In genomic region chr12:57528831-57529555, GRCh38 we compare ENCODE assay signal across 28 cellular contexts. TPM values are rescaled to one million over a fixed set of nuclear protein-coding genes. Genes with fewer than 3 reads are reported as not detected.
A peak's percentile ranks its signal among the peaks of the same experiment; 100 is the strongest.
DNase-seq lines count a peak whose midpoint lies in the region; ATAC-seq, FAIRE-seq and TF ChIP-seq lines count a peak whose summit lies in the region.
"Had no signal": no experiment of that assay in that cellular context is flagged by ENCODE, and none has a peak within 500 bp of the region (broad histone marks: within the 10 kb centered on the region; RNA-seq: fewer than 3 reads in every experiment).

No MANE protein-coding gene starts in this region.

- H3K27me3 ChIP-seq in HepG2 (ENCODE audit: control insufficient read depth in 1 of 2, insufficient read depth in 2 of 2, low read length in 2 of 2) (no peaks in the 10 kb centered on the region), right lobe of liver (no peaks in the 10 kb centered on the region)
- H3K27me3 ChIP-seq: BE2C, heart left ventricle, Peyer's patch, right atrium auricular region had no signal

- TF ChIP-seq RAD21 in HepG2 (CRISPR knock-in tag; IDR thresholded peaks at IDR 0.05) = no peak

- H3K4me1 ChIP-seq in HepG2 (ENCODE audit: insufficient read depth, low read length) (peaks cover 12% of the 10 kb centered on the region), right lobe of liver (peaks cover 0 to 15% (median 8%) of the 10 kb centered on the region in 4 donors)
- H3K4me1 ChIP-seq: BE2C had no signal

- no peaks in the 10 kb centered on the region for H4K20me1 ChIP-seq in HepG2 (ENCODE audit: insufficient read depth, low read length)

- TF ChIP-seq POLR2A in HepG2 (IDR thresholded peaks at IDR 0.05; ENCODE audit: insufficient read depth in 1 of 2, low read depth in 2 of 2, low read length in 2 of 2) (no peak), right lobe of liver (IDR thresholded peaks at IDR 0.05) (no peak)

- intact Hi-C loops in HepG2 (cut with micrococcal nuclease; ENCODE audit: unreplicated experiment) (no loop called here), right lobe of liver (cut with DNase I) (no loop called here)

- H3K9ac ChIP-seq in HepG2 (ENCODE audit: insufficient read depth, low read depth, low read length) (no peak overlapping the region), SK-N-MC (ENCODE audit: insufficient read length) (no peak overlapping the region)

- H3K27ac Mint-ChIP-seq in mesothelial cell of epicardium = peak overlapping the region; percentile 25
- H3K27ac Mint-ChIP-seq: endodermal cell had no signal

- H3K27me3 Mint-ChIP-seq in mesothelial cell of epicardium (ENCODE audit: low read depth) = no peaks in the 10 kb centered on the region
- H3K27me3 Mint-ChIP-seq: activated CD4-positive, alpha-beta T cell treated with anti-CD3 and anti-CD28 coated beads for 36 hours; stimulated activated naive CD8-positive, alpha-beta T cell treated with anti-CD3 and anti-CD28 coated beads, Interleukin-15, amount 100 ng/mL, for 72 hours had no signal

- no peak for TF ChIP-seq CTCF in HepG2 (CRISPR knock-in tag; IDR thresholded peaks at IDR 0.05)
- no peak for TF ChIP-seq CTCF in right lobe of liver (IDR thresholded peaks at IDR 0.05)
- TF ChIP-seq CTCF in mesothelial cell of epicardium (IDR thresholded peaks at IDR 0.05; ENCODE audit: unreplicated experiment) = no peak

- H3K9me3 ChIP-seq in HepG2 (ENCODE audit: low read length) = no peaks in the 10 kb centered on the region
- H3K9me3 ChIP-seq in right lobe of liver = no peaks in the 10 kb centered on the region
- H3K9me3 ChIP-seq in SK-N-MC (ENCODE audit: low read depth, low read length) = no peaks in the 10 kb centered on the region
- H3K9me3 ChIP-seq: BE2C, HAP-1, heart left ventricle, lower lobe of right lung, Peyer's patch, right atrium auricular region, thoracic aorta had no signal

- H3K79me2 ChIP-seq in HepG2 (ENCODE audit: insufficient read depth, low read length) = peaks cover 5% of the 10 kb centered on the region

- H3K4me3 Mint-ChIP-seq in mesothelial cell of epicardium = no peak overlapping the region
- H3K4me3 Mint-ChIP-seq: activated CD4-positive, alpha-beta T cell treated with anti-CD3 and anti-CD28 coated beads for 36 hours; endodermal cell; stimulated activated naive CD8-positive, alpha-beta T cell treated with anti-CD3 and anti-CD28 coated beads, Interleukin-15, amount 100 ng/mL, for 72 hours had no signal

- H3K36me3 Mint-ChIP-seq in mesothelial cell of epicardium = peaks cover 15% of the 10 kb centered on the region

- POLR2A ChIA-PET in HepG2 (lab: Yijun Ruan, JAX) = interaction anchor here (0.9 to 1.7 kb wide), 4 partner anchors 8 to 47 kb away, joined by 3 to 5 read pairs (median 4); partner anchors contain the start of gene DDIT3

- no peak overlapping the region for H3K4me3 ChIP-seq in HepG2 (replicated peaks in 1 of 3; ENCODE audit: insufficient read depth in 1 of 3, low read depth in 2 of 3, low read length in 3 of 3)
- H3K4me3 ChIP-seq in right lobe of liver = no peak overlapping the region
- no peak overlapping the region for H3K4me3 ChIP-seq in SK-N-MC
- H3K4me3 ChIP-seq: HAP-1, heart left ventricle, lower lobe of right lung, Peyer's patch, right atrium auricular region, smooth muscle cell, thoracic aorta had no signal

- TF ChIP-seq EP300 in HepG2 (IDR thresholded peaks at IDR 0.05; ENCODE audit: low read depth in 2 of 2, low read length in 2 of 2) (no peak), HepG2 (CRISPR knock-in tag; IDR thresholded peaks at IDR 0.05; ENCODE audit: borderline replicate concordance) (no peak)

- in situ Hi-C loops in HepG2 (cut with HindIII; ENCODE audit: extremely low pct_ligation_motif_present, low pct_unique_long_range_greater_than_20kb) = no loop called here

- no peak overlapping the region for H3K27ac ChIP-seq in HepG2 (ENCODE audit: extremely low read length, insufficient read depth, low read length)
- H3K27ac ChIP-seq in right lobe of liver = no peak overlapping the region
- peak overlapping the region; percentile 19; the same call in 1 of the 2 replicates for H3K27ac ChIP-seq in SK-N-MC
- H3K27ac ChIP-seq: lower lobe of right lung, Peyer's patch, right atrium auricular region, thoracic aorta had no signal

- DNase-seq in HepG2 (ENCODE audit: low spot score) (no peak), right lobe of liver (no peak), SK-N-MC (ENCODE audit: low read depth, low spot score) (no peak), mesothelial cell of epicardium (ENCODE audit: low spot score in 2 of 2, unreplicated experiment in 2 of 2) (no peak), HPDE6-E6E7 (ENCODE audit: extremely low spot score) (no peak), NCI-H526 treated with DMSO at 0.1 percent for 48 hours (lab: John Stamatoyannopoulos, UW) (no peak)
- DNase-seq in activated CD4-positive, alpha-beta T cell treated with anti-CD3 and anti-CD28 coated beads for 48 hours = no peak
- DNase-seq: activated CD4-positive, alpha-beta T cell treated with anti-CD3 and anti-CD28 coated beads for 36 hours; BE2C; dermis blood vessel endothelial cell; DMS153; endodermal cell; IMR-90; kidney glomerular epithelial cell; lower lobe of right lung; NCI-H774; Peyer's patch; SIG-M5; stimulated activated naive CD8-positive, alpha-beta T cell treated with anti-CD3 and anti-CD28 coated beads, Interleukin-15, amount 100 ng/mL, for 72 hours; T-helper 9 cell had no signal

- no peak overlapping the region for H2AFZ ChIP-seq in HepG2 (ENCODE audit: low read length)

- CTCF ChIA-PET in HepG2 (lab: Yijun Ruan, JAX; ENCODE audit: low intra/inter-chr PET ratio, low total read pairs) = no interaction called here

- BruUV-seq in HepG2 (replicated peaks; lab: Mats Ljungman, UMichigan) = no TSS peak

- WGBS in HepG2 (ENCODE audit: low lambda C conversion rate) = 97% methylated on average over 9 of the region's 10 CpGs
- WGBS in right lobe of liver (ENCODE audit: insufficient coverage, low coverage, low lambda C conversion rate, missing lambda C conversion rate) = 63% methylated on average over 7 of the region's 10 CpGs

- peaks cover 11% of the 10 kb centered on the region for H3K4me1 Mint-ChIP-seq in mesothelial cell of epicardium

- FAIRE-seq in HepG2 (lab: Jason Lieb, UNC) = no peak
- FAIRE-seq: GM12891, urothelium cell line had no signal

- no peak for ATAC-seq in HepG2
- no peak for ATAC-seq in right lobe of liver
- ATAC-seq: activated CD4-positive, alpha-beta T cell treated with anti-CD3 and anti-CD28 coated beads for 36 hours; esophagus mucosa; heart left ventricle; lower lobe of right lung; stimulated activated naive CD8-positive, alpha-beta T cell treated with anti-CD3 and anti-CD28 coated beads, Interleukin-15, amount 100 ng/mL, for 72 hours had no signal

- H3K36me3 ChIP-seq in HepG2 (replicated peaks in 1 of 2; ENCODE audit: control insufficient read depth in 1 of 2, insufficient read depth in 2 of 2, low read length in 2 of 2) (peaks cover 30 to 87% of the 10 kb centered on the region in 2 experiments), right lobe of liver (peaks cover 0 to 92% (median 45%) of the 10 kb centered on the region in 4 donors), SK-N-MC (ENCODE audit: insufficient read depth, low read length) (peaks cover 93% of the 10 kb centered on the region)

- no peaks in the 10 kb centered on the region for H3K9me3 Mint-ChIP-seq in mesothelial cell of epicardium
- H3K9me3 Mint-ChIP-seq: endodermal cell; stimulated activated naive CD8-positive, alpha-beta T cell treated with anti-CD3 and anti-CD28 coated beads, Interleukin-15, amount 100 ng/mL, for 72 hours had no signal

- H3K4me2 ChIP-seq in HepG2 (ENCODE audit: low read depth, low read length) = no peak overlapping the region
- H3K4me2 ChIP-seq: smooth muscle cell had no signal

RNA-seq across cellular contexts. Expression of gene MBD6, which starts 6.4 kb away (rescaled TPM):
- total RNA-seq in HepG2 (2016; rRNA removed; fragmentation: Illumina TruSeq; extraction: Trizol) (4.1 and 5.1 TPM in 2 replicates), right lobe of liver (10 to 100 TPM in 5 of 6 experiments, 1 to 10 TPM in 1; 7.4 to 61.1 (median 39.3) TPM), mesothelial cell of epicardium (113 to 121 TPM (median 118 TPM) in 3 replicates)
- 4.8 and 5.3 TPM in 2 replicates for total RNA-seq in HepG2 (2016; cell fraction: cytosol; rRNA removed; fragmentation: Illumina TruSeq; extraction: Trizol; ENCODE audit: low read depth)
- 4.0 and 5.3 TPM in 2 replicates for total RNA-seq in HepG2 (2016; cell fraction: insoluble cytoplasmic fraction; rRNA removed; fragmentation: Illumina TruSeq; extraction: Trizol)
- total RNA-seq in HepG2 (2016; cell fraction: membrane; rRNA removed; fragmentation: Illumina TruSeq; extraction: Trizol) = 6.2 and 8.8 TPM in 2 replicates
- total RNA-seq in HepG2 (2016; cell fraction: nucleus; rRNA removed; fragmentation: Illumina TruSeq; extraction: Trizol) = 6.5 and 10.2 TPM in 2 replicates
- 5.9 and 6.1 TPM in 2 replicates for polyA plus RNA-seq in HepG2 (2011; rRNA removed)
- polyA plus RNA-seq in HepG2 (2011; cell fraction: cytosol; rRNA removed) = 1.1 and 1.8 TPM in 2 replicates
- polyA plus RNA-seq in HepG2 (2011; cell fraction: nucleus; rRNA removed) = 36.0 and 45.9 TPM in 2 replicates
- polyA plus RNA-seq in HepG2 (2012) = 22.8 and 22.9 TPM in 2 replicates
- 3.4 and 4.1 TPM in 2 replicates for polyA plus RNA-seq in HepG2 (2016; cell fraction: cytosol; fragmentation: Illumina TruSeq; extraction: Trizol; ENCODE audit: low read depth)
- polyA plus RNA-seq in HepG2 (2016; cell fraction: insoluble cytoplasmic fraction; fragmentation: Illumina TruSeq; extraction: Trizol; ENCODE audit: low read depth) = 15.7 and 15.8 TPM in 2 replicates
- polyA plus RNA-seq in HepG2 (2016; cell fraction: membrane; fragmentation: Illumina TruSeq; extraction: Trizol; ENCODE audit: low read depth) = 16.1 and 18.3 TPM in 2 replicates
- 57.7 and 62.7 TPM in 2 replicates for polyA plus RNA-seq in HepG2 (2016; cell fraction: nucleus; fragmentation: Illumina TruSeq; extraction: Trizol; ENCODE audit: insufficient read depth, low read depth)
- polyA minus RNA-seq in HepG2 (2011; rRNA and poly(A)+ RNA removed; ENCODE audit: low replicate concordance) = 5.7 and 10.6 TPM in 2 replicates
- 5.4 and 10.1 TPM in 2 replicates for polyA minus RNA-seq in HepG2 (2011; cell fraction: cytosol; rRNA and poly(A)+ RNA removed)
- 15.7 and 16.7 TPM in 2 replicates for polyA minus RNA-seq in HepG2 (2011; cell fraction: nucleus; rRNA and poly(A)+ RNA removed)

RNA-seq across cellular contexts. Expression of gene DDIT3, which starts 8.7 kb away (rescaled TPM):
- total RNA-seq in HepG2 (2016; rRNA removed; fragmentation: Illumina TruSeq; extraction: Trizol) (17.5 and 27.5 TPM in 2 replicates), right lobe of liver (10 to 100 TPM; 11.3 to 26.7 (median 18.7) TPM), mesothelial cell of epicardium (15.6 to 18.6 TPM (median 17.2 TPM) in 3 replicates)
- total RNA-seq in HepG2 (2016; cell fraction: cytosol; rRNA removed; fragmentation: Illumina TruSeq; extraction: Trizol; ENCODE audit: low read depth) = 13.2 and 15.7 TPM in 2 replicates
- 20.9 and 30.4 TPM in 2 replicates for total RNA-seq in HepG2 (2016; cell fraction: insoluble cytoplasmic fraction; rRNA removed; fragmentation: Illumina TruSeq; extraction: Trizol)
- total RNA-seq in HepG2 (2016; cell fraction: membrane; rRNA removed; fragmentation: Illumina TruSeq; extraction: Trizol) = 15.9 and 19.3 TPM in 2 replicates
- 37.8 and 43.6 TPM in 2 replicates for total RNA-seq in HepG2 (2016; cell fraction: nucleus; rRNA removed; fragmentation: Illumina TruSeq; extraction: Trizol)
- 45.2 and 48.7 TPM in 2 replicates for polyA plus RNA-seq in HepG2 (2011; rRNA removed)
- polyA plus RNA-seq in HepG2 (2011; cell fraction: cytosol; rRNA removed) = 22.9 and 23.5 TPM in 2 replicates
- polyA plus RNA-seq in HepG2 (2011; cell fraction: nucleus; rRNA removed) = 90.1 and 90.7 TPM in 2 replicates
- 29.8 and 51.1 TPM in 2 replicates for polyA plus RNA-seq in HepG2 (2012)
- polyA plus RNA-seq in HepG2 (2016; cell fraction: cytosol; fragmentation: Illumina TruSeq; extraction: Trizol; ENCODE audit: low read depth) = 8.3 and 8.5 TPM in 2 replicates
- 16.7 and 17.7 TPM in 2 replicates for polyA plus RNA-seq in HepG2 (2016; cell fraction: insoluble cytoplasmic fraction; fragmentation: Illumina TruSeq; extraction: Trizol; ENCODE audit: low read depth)
- polyA plus RNA-seq in HepG2 (2016; cell fraction: membrane; fragmentation: Illumina TruSeq; extraction: Trizol; ENCODE audit: low read depth) = 9.9 and 11.5 TPM in 2 replicates
- 85.6 and 93.4 TPM in 2 replicates for polyA plus RNA-seq in HepG2 (2016; cell fraction: nucleus; fragmentation: Illumina TruSeq; extraction: Trizol; ENCODE audit: insufficient read depth, low read depth)
- polyA minus RNA-seq in HepG2 (2011; rRNA and poly(A)+ RNA removed; ENCODE audit: low replicate concordance) = 11.9 and 14.2 TPM in 2 replicates
- polyA minus RNA-seq in HepG2 (2011; cell fraction: cytosol; rRNA and poly(A)+ RNA removed) = 6.3 and 7.4 TPM in 2 replicates
- polyA minus RNA-seq in HepG2 (2011; cell fraction: nucleus; rRNA and poly(A)+ RNA removed) = 43.4 and 45.6 TPM in 2 replicates

RNA-seq across cellular contexts. Expression of gene DCTN2, which starts 18.0 kb away (rescaled TPM):
- 72.0 and 75.5 TPM in 2 replicates for total RNA-seq in HepG2 (2016; rRNA removed; fragmentation: Illumina TruSeq; extraction: Trizol)
- 16.3 and 20.3 TPM in 2 replicates for total RNA-seq in HepG2 (2016; cell fraction: cytosol; rRNA removed; fragmentation: Illumina TruSeq; extraction: Trizol; ENCODE audit: low read depth)
- total RNA-seq in HepG2 (2016; cell fraction: insoluble cytoplasmic fraction; rRNA removed; fragmentation: Illumina TruSeq; extraction: Trizol) = 63.9 and 76.9 TPM in 2 replicates
- total RNA-seq in HepG2 (2016; cell fraction: membrane; rRNA removed; fragmentation: Illumina TruSeq; extraction: Trizol) = 38.0 and 40.0 TPM in 2 replicates
- total RNA-seq in HepG2 (2016; cell fraction: nucleus; rRNA removed; fragmentation: Illumina TruSeq; extraction: Trizol) = 43.6 and 51.0 TPM in 2 replicates
- 77.4 and 85.7 TPM in 2 replicates for polyA plus RNA-seq in HepG2 (2011; rRNA removed)
- polyA plus RNA-seq in HepG2 (2011; cell fraction: cytosol; rRNA removed) = 82.2 and 86.7 TPM in 2 replicates
- 67.6 and 71.9 TPM in 2 replicates for polyA plus RNA-seq in HepG2 (2011; cell fraction: nucleus; rRNA removed)
- polyA plus RNA-seq in HepG2 (2012) = 70.0 and 93.9 TPM in 2 replicates
- polyA plus RNA-seq in HepG2 (2016; cell fraction: cytosol; fragmentation: Illumina TruSeq; extraction: Trizol; ENCODE audit: low read depth) = 26.7 and 27.0 TPM in 2 replicates
- polyA plus RNA-seq in HepG2 (2016; cell fraction: insoluble cytoplasmic fraction; fragmentation: Illumina TruSeq; extraction: Trizol; ENCODE audit: low read depth) = 106 and 134 TPM in 2 replicates
- polyA plus RNA-seq in HepG2 (2016; cell fraction: membrane; fragmentation: Illumina TruSeq; extraction: Trizol; ENCODE audit: low read depth) = 43.7 and 48.7 TPM in 2 replicates
- polyA plus RNA-seq in HepG2 (2016; cell fraction: nucleus; fragmentation: Illumina TruSeq; extraction: Trizol; ENCODE audit: insufficient read depth, low read depth) = 110 and 115 TPM in 2 replicates
- polyA minus RNA-seq in HepG2 (2011; rRNA and poly(A)+ RNA removed; ENCODE audit: low replicate concordance) = 76.1 and 154 TPM in 2 replicates
- polyA minus RNA-seq in HepG2 (2011; cell fraction: cytosol; rRNA and poly(A)+ RNA removed) = 60.3 and 62.5 TPM in 2 replicates
- polyA minus RNA-seq in HepG2 (2011; cell fraction: nucleus; rRNA and poly(A)+ RNA removed) = 49.6 and 54.1 TPM in 2 replicates
- total RNA-seq in right lobe of liver = 10 to 100 TPM; 28.4 to 80.0 (median 36.0) TPM
- 102 to 103 TPM (median 102 TPM) in 3 replicates for total RNA-seq in mesothelial cell of epicardium

RNA-seq across cellular contexts. Expression of gene KIF5A, which starts 20.9 kb away (rescaled TPM):
- total RNA-seq in HepG2 (2016; rRNA removed; fragmentation: Illumina TruSeq; extraction: Trizol) = 1.1 and 1.6 TPM in 2 replicates
- total RNA-seq in HepG2 (2016; cell fraction: cytosol; rRNA removed; fragmentation: Illumina TruSeq; extraction: Trizol; ENCODE audit: low read depth) = 0.18 and 0.71 TPM in 2 replicates
- 0.91 and 1.5 TPM in 2 replicates for total RNA-seq in HepG2 (2016; cell fraction: insoluble cytoplasmic fraction; rRNA removed; fragmentation: Illumina TruSeq; extraction: Trizol)
- 0.37 and 0.41 TPM in 2 replicates for total RNA-seq in HepG2 (2016; cell fraction: membrane; rRNA removed; fragmentation: Illumina TruSeq; extraction: Trizol)
- 3.2 and 3.6 TPM in 2 replicates for total RNA-seq in HepG2 (2016; cell fraction: nucleus; rRNA removed; fragmentation: Illumina TruSeq; extraction: Trizol)
- polyA plus RNA-seq in HepG2 (2011; rRNA removed) = 10.3 and 11.9 TPM in 2 replicates
- polyA plus RNA-seq in HepG2 (2011; cell fraction: cytosol; rRNA removed) = 2.9 and 3.5 TPM in 2 replicates
- 35.5 and 41.8 TPM in 2 replicates for polyA plus RNA-seq in HepG2 (2011; cell fraction: nucleus; rRNA removed)
- 8.0 and 9.1 TPM in 2 replicates for polyA plus RNA-seq in HepG2 (2012)
- 0.12 and 0.15 TPM in 2 replicates for polyA plus RNA-seq in HepG2 (2016; cell fraction: cytosol; fragmentation: Illumina TruSeq; extraction: Trizol; ENCODE audit: low read depth)
- 0.97 and 1.1 TPM in 2 replicates for polyA plus RNA-seq in HepG2 (2016; cell fraction: insoluble cytoplasmic fraction; fragmentation: Illumina TruSeq; extraction: Trizol; ENCODE audit: low read depth)
- 0.27 and 0.29 TPM in 2 replicates for polyA plus RNA-seq in HepG2 (2016; cell fraction: membrane; fragmentation: Illumina TruSeq; extraction: Trizol; ENCODE audit: low read depth)
- 7.8 and 8.7 TPM in 2 replicates for polyA plus RNA-seq in HepG2 (2016; cell fraction: nucleus; fragmentation: Illumina TruSeq; extraction: Trizol; ENCODE audit: insufficient read depth, low read depth)
- polyA minus RNA-seq in HepG2 (2011; rRNA and poly(A)+ RNA removed; ENCODE audit: low replicate concordance) = 0.02 and 2.8 TPM in 2 replicates
- 1.9 and 3.0 TPM in 2 replicates for polyA minus RNA-seq in HepG2 (2011; cell fraction: cytosol; rRNA and poly(A)+ RNA removed)
- 17.8 and 18.6 TPM in 2 replicates for polyA minus RNA-seq in HepG2 (2011; cell fraction: nucleus; rRNA and poly(A)+ RNA removed)
- under 1 TPM in 1 of 6 experiments, not detected in 5; 0.02 TPM for total RNA-seq in right lobe of liver
- total RNA-seq in mesothelial cell of epicardium = 0.40 to 0.69 TPM (median 0.59 TPM) in 3 replicates

RNA-seq across cellular contexts. Expression of gene MARS1, which starts 41.1 kb away (rescaled TPM):
- total RNA-seq in HepG2 (2016; rRNA removed; fragmentation: Illumina TruSeq; extraction: Trizol) (177 and 181 TPM in 2 replicates), right lobe of liver (10 to 100 TPM; 53.4 to 66.6 (median 60.4) TPM), mesothelial cell of epicardium (163 to 192 TPM (median 177 TPM) in 3 replicates)
- 69.2 and 77.6 TPM in 2 replicates for total RNA-seq in HepG2 (2016; cell fraction: cytosol; rRNA removed; fragmentation: Illumina TruSeq; extraction: Trizol; ENCODE audit: low read depth)
- 178 and 182 TPM in 2 replicates for total RNA-seq in HepG2 (2016; cell fraction: insoluble cytoplasmic fraction; rRNA removed; fragmentation: Illumina TruSeq; extraction: Trizol)
- total RNA-seq in HepG2 (2016; cell fraction: membrane; rRNA removed; fragmentation: Illumina TruSeq; extraction: Trizol) = 116 and 124 TPM in 2 replicates
- 147 and 177 TPM in 2 replicates for total RNA-seq in HepG2 (2016; cell fraction: nucleus; rRNA removed; fragmentation: Illumina TruSeq; extraction: Trizol)
- polyA plus RNA-seq in HepG2 (2011; rRNA removed) = 115 and 167 TPM in 2 replicates
- polyA plus RNA-seq in HepG2 (2011; cell fraction: cytosol; rRNA removed) = 90.1 and 98.7 TPM in 2 replicates
- polyA plus RNA-seq in HepG2 (2011; cell fraction: nucleus; rRNA removed) = 450 and 538 TPM in 2 replicates
- 160 and 209 TPM in 2 replicates for polyA plus RNA-seq in HepG2 (2012)
- polyA plus RNA-seq in HepG2 (2016; cell fraction: cytosol; fragmentation: Illumina TruSeq; extraction: Trizol; ENCODE audit: low read depth) = 68.2 and 75.1 TPM in 2 replicates
- polyA plus RNA-seq in HepG2 (2016; cell fraction: insoluble cytoplasmic fraction; fragmentation: Illumina TruSeq; extraction: Trizol; ENCODE audit: low read depth) = 150 and 162 TPM in 2 replicates
- polyA plus RNA-seq in HepG2 (2016; cell fraction: membrane; fragmentation: Illumina TruSeq; extraction: Trizol; ENCODE audit: low read depth) = 87.9 and 114 TPM in 2 replicates
- 239 and 240 TPM in 2 replicates for polyA plus RNA-seq in HepG2 (2016; cell fraction: nucleus; fragmentation: Illumina TruSeq; extraction: Trizol; ENCODE audit: insufficient read depth, low read depth)
- polyA minus RNA-seq in HepG2 (2011; rRNA and poly(A)+ RNA removed; ENCODE audit: low replicate concordance) = 242 and 269 TPM in 2 replicates
- 76.3 and 117 TPM in 2 replicates for polyA minus RNA-seq in HepG2 (2011; cell fraction: cytosol; rRNA and poly(A)+ RNA removed)
- 213 and 244 TPM in 2 replicates for polyA minus RNA-seq in HepG2 (2011; cell fraction: nucleus; rRNA and poly(A)+ RNA removed)
